In the genomic region with DNA sequence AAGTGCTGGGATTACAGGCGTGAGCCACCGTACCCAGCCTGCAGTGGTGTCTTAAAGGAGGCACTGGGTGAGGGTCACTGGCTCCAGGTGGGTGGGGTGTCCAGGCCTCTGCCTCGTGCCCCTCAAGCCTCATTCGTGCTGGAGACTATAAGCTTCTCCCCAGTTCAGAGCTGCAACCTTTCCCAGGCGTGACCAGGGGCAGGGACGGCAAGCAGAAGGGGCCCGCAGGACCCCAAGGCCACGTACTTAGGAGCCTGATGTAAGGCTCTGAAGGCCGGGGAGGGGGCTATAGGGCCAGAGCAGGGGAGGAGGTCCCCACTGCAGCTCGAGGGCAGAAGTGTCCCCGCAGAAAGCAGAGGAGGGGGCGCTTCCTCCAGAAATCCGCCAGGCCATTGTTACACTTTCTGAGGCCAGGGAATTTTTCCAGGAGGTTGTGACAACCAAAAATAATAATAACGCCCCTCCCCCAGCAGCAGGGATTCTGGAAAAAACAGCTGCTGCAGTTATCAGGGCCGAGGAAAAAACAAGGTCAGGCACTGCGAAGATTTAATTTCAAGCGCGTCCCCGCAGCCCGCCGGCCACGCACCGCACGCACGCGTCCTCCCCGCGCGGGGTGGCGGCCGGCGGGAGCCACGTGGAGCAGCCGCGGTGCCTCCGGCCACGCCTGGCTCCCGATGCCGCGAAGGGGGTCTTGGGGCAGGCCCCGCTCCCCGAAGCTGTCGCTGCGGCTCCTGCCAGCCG, we compare ENCODE assay signal across 1 cellular context.
TF ChIP-seq lines count a peak whose summit lies in the region.

No MANE protein-coding gene starts in this region.

TF ChIP-seq in HepG2, 621 proteins besides CTCF, POLR2A, EP300 and RAD21:
- TF ChIP-seq, protein P1, sequence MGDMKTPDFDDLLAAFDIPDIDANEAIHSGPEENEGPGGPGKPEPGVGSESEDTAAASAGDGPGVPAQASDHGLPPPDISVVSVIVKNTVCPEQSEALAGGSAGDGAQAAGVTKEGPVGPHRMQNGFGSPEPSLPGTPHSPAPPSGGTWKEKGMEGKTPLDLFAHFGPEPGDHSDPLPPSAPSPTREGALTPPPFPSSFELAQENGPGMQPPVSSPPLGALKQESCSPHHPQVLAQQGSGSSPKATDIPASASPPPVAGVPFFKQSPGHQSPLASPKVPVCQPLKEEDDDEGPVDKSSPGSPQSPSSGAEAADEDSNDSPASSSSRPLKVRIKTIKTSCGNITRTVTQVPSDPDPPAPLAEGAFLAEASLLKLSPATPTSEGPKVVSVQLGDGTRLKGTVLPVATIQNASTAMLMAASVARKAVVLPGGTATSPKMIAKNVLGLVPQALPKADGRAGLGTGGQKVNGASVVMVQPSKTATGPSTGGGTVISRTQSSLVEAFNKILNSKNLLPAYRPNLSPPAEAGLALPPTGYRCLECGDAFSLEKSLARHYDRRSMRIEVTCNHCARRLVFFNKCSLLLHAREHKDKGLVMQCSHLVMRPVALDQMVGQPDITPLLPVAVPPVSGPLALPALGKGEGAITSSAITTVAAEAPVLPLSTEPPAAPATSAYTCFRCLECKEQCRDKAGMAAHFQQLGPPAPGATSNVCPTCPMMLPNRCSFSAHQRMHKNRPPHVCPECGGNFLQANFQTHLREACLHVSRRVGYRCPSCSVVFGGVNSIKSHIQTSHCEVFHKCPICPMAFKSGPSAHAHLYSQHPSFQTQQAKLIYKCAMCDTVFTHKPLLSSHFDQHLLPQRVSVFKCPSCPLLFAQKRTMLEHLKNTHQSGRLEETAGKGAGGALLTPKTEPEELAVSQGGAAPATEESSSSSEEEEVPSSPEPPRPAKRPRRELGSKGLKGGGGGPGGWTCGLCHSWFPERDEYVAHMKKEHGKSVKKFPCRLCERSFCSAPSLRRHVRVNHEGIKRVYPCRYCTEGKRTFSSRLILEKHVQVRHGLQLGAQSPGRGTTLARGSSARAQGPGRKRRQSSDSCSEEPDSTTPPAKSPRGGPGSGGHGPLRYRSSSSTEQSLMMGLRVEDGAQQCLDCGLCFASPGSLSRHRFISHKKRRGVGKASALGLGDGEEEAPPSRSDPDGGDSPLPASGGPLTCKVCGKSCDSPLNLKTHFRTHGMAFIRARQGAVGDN (CRISPR knock-in tag; IDR thresholded peaks at IDR 0.05) = 0 out of 2 replicates have a peak, but pooled peaks have one; percentile 4
- TF ChIP-seq MTA1 (CRISPR knock-in tag; IDR thresholded peaks at IDR 0.05; ENCODE audit: borderline replicate concordance) (peak; percentile 45; the same call in 1 of the 2 replicates), RAD51 (IDR thresholded peaks at IDR 0.05; ENCODE audit: borderline replicate concordance) (no peak), ZNF234 (CRISPR knock-in tag; conservative IDR thresholded peaks at IDR 0.05) (0 out of 2 replicates have a peak, but pooled peaks have one; percentile 32), ZNF205 (CRISPR knock-in tag; IDR thresholded peaks at IDR 0.05) (no peak), SMYD3 (CRISPR knock-in tag; IDR thresholded peaks at IDR 0.05) (no peak), REPIN1 (CRISPR knock-in tag; IDR thresholded peaks at IDR 0.05; ENCODE audit: borderline replicate concordance, low read depth) (no peak), PLRG1 (conservative IDR thresholded peaks at IDR 0.05) (no peak), HMG20A (CRISPR knock-in tag; IDR thresholded peaks at IDR 0.05; ENCODE audit: borderline replicate concordance) (no peak), FOSL2 (CRISPR knock-in tag; IDR thresholded peaks at IDR 0.05) (no peak), REL (CRISPR knock-in tag; conservative IDR thresholded peaks at IDR 0.05) (no peak), ZBTB26 (CRISPR knock-in tag; IDR thresholded peaks at IDR 0.05; ENCODE audit: borderline replicate concordance) (no peak), ZNF546 (CRISPR knock-in tag; conservative IDR thresholded peaks at IDR 0.05) (no peak), ZSCAN30 (CRISPR knock-in tag; IDR thresholded peaks at IDR 0.05) (no peak), ZBTB33 (CRISPR knock-in tag; IDR thresholded peaks at IDR 0.05) (no peak; the same call in 1 of the 2 replicates), ZNF530 (CRISPR knock-in tag; IDR thresholded peaks at IDR 0.05; ENCODE audit: low read depth) (no peak), MAZ (IDR thresholded peaks at IDR 0.05; ENCODE audit: borderline replicate concordance, low read depth, low read length) (no peak), MAZ (CRISPR knock-in tag; IDR thresholded peaks at IDR 0.05; ENCODE audit: low read depth) (no peak), KAT8 (CRISPR knock-in tag; IDR thresholded peaks at IDR 0.05) (no peak), NFKB2 (CRISPR knock-in tag; IDR thresholded peaks at IDR 0.05; ENCODE audit: borderline replicate concordance) (no peak), MBNL3 (CRISPR knock-in tag; conservative IDR thresholded peaks at IDR 0.05) (no peak), ZNF501 (CRISPR knock-in tag; IDR thresholded peaks at IDR 0.05) (peak; percentile 17; the same call in 1 of the 2 replicates), ZNF264 (CRISPR knock-in tag; IDR thresholded peaks at IDR 0.05) (no peak), ZNF333 (CRISPR knock-in tag; IDR thresholded peaks at IDR 0.05; ENCODE audit: borderline replicate concordance) (no peak), ZNF260 (CRISPR knock-in tag; IDR thresholded peaks at IDR 0.05; ENCODE audit: borderline replicate concordance, low read depth) (no peak), ATF7 (IDR thresholded peaks at IDR 0.05) (no peak), ATF7 (CRISPR knock-in tag; IDR thresholded peaks at IDR 0.05) (no peak), ZNF709 (CRISPR knock-in tag; IDR thresholded peaks at IDR 0.05) (no peak), RBM22 (optimal IDR thresholded peaks at IDR 0.05; ENCODE audit: low read length) (no peak), KDM5A (IDR thresholded peaks at IDR 0.05; ENCODE audit: borderline replicate concordance, low read length) (no peak), MAFK (conservative IDR thresholded peaks at IDR 0.05 in 1 of 2, IDR thresholded peaks at IDR 0.05 in 1 of 2; ENCODE audit: low read length in 2 of 2) (no peak)
- TF ChIP-seq, protein P2, sequence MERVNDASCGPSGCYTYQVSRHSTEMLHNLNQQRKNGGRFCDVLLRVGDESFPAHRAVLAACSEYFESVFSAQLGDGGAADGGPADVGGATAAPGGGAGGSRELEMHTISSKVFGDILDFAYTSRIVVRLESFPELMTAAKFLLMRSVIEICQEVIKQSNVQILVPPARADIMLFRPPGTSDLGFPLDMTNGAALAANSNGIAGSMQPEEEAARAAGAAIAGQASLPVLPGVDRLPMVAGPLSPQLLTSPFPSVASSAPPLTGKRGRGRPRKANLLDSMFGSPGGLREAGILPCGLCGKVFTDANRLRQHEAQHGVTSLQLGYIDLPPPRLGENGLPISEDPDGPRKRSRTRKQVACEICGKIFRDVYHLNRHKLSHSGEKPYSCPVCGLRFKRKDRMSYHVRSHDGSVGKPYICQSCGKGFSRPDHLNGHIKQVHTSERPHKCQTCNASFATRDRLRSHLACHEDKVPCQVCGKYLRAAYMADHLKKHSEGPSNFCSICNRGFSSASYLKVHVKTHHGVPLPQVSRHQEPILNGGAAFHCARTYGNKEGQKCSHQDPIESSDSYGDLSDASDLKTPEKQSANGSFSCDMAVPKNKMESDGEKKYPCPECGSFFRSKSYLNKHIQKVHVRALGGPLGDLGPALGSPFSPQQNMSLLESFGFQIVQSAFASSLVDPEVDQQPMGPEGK (CRISPR knock-in tag; IDR thresholded peaks at IDR 0.05) = 0 out of 2 replicates have a peak, but pooled peaks have one; percentile 10
TF ChIP-seq in HepG2: peak in this region for 5.
